2 cellular contexts compared by ENCODE assay signal in the genomic region with DNA sequence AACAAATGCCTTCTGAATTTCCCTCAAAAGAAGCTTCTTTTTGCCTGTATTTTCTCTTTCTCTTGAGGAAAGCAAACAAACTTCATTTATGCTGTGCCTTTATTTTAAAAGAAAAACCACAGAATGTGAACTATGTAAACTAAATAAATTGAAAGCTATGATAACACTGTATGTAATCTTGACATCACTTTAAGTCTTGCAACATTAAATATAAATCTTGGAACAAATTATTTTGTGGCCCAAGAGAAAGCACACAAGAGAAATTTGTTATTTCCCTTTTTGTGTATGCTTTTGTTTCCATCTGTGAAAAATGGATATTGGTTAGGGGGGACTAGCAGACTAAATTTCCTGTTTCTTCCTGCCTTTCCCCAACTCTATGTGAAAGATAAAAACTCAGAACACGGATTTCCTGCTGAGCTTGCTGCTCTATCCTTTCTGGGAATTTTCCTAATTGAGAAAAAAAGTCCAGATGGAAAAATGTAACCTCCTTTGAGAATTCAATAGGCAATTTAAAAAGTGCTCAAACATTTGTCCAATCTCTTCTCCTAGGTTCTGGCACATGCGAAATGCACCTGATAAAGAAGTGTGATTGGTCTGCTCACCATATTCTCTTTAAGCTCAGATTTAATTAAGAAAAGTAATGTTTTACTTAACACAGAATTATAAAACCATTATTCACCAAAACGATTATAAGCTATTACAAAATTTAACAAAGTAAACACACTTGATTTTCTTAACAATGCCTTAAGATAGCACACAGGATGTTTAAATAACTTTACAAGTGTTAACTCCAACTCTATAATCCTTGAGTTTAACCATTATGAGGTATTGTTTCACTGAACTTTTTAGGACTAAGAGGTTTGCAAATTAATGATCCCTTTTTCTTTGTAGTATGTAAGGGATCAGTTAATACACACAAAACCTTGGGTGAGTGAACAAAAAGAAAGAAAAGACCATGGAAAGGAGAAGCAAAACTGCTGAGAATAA.
TF ChIP-seq lines count a peak whose summit lies in the region.

No MANE protein-coding gene starts in this region.

TF ChIP-seq in liver, 16 proteins besides CTCF, POLR2A, EP300 and RAD21:
- TF ChIP-seq, protein P1, sequence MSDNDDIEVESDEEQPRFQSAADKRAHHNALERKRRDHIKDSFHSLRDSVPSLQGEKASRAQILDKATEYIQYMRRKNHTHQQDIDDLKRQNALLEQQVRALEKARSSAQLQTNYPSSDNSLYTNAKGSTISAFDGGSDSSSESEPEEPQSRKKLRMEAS (IDR thresholded peaks at IDR 0.05): no peak
- TF ChIP-seq, protein P2, sequence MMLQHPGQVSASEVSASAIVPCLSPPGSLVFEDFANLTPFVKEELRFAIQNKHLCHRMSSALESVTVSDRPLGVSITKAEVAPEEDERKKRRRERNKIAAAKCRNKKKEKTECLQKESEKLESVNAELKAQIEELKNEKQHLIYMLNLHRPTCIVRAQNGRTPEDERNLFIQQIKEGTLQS (IDR thresholded peaks at IDR 0.05): no peak
- peak; percentile 55 for TF ChIP-seq NR2F2 (IDR thresholded peaks at IDR 0.05)
- TF ChIP-seq JUND (IDR thresholded peaks at IDR 0.05): no peak
- peak; percentile 14 for TF ChIP-seq SP1 (IDR thresholded peaks at IDR 0.05)

TF ChIP-seq in HepG2, 621 proteins besides CTCF, POLR2A, EP300 and RAD21:
- TF ChIP-seq, protein P3, sequence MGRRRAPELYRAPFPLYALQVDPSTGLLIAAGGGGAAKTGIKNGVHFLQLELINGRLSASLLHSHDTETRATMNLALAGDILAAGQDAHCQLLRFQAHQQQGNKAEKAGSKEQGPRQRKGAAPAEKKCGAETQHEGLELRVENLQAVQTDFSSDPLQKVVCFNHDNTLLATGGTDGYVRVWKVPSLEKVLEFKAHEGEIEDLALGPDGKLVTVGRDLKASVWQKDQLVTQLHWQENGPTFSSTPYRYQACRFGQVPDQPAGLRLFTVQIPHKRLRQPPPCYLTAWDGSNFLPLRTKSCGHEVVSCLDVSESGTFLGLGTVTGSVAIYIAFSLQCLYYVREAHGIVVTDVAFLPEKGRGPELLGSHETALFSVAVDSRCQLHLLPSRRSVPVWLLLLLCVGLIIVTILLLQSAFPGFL (CRISPR knock-in tag; IDR thresholded peaks at IDR 0.05): no peak
- no peak for TF ChIP-seq MAFG (CRISPR knock-in tag; IDR thresholded peaks at IDR 0.05)
- TF ChIP-seq, protein P4, sequence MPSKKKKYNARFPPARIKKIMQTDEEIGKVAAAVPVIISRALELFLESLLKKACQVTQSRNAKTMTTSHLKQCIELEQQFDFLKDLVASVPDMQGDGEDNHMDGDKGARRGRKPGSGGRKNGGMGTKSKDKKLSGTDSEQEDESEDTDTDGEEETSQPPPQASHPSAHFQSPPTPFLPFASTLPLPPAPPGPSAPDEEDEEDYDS (CRISPR knock-in tag; IDR thresholded peaks at IDR 0.05): no peak
- no peak for TF ChIP-seq REL (CRISPR knock-in tag; conservative IDR thresholded peaks at IDR 0.05)
- TF ChIP-seq ZNF136 (CRISPR knock-in tag; IDR thresholded peaks at IDR 0.05; ENCODE audit: low read depth): no peak
- TF ChIP-seq HMG20B (CRISPR knock-in tag; conservative IDR thresholded peaks at IDR 0.05): no peak
- no peak for TF ChIP-seq DNMT3B (CRISPR knock-in tag; conservative IDR thresholded peaks at IDR 0.05)
- no peak for TF ChIP-seq ZNF577 (CRISPR knock-in tag; IDR thresholded peaks at IDR 0.05; ENCODE audit: borderline replicate concordance, low read depth)
- no peak for TF ChIP-seq SIN3A (IDR thresholded peaks at IDR 0.05; ENCODE audit: borderline replicate concordance, low read depth, low read length)
- TF ChIP-seq GABPB1 (CRISPR knock-in tag; IDR thresholded peaks at IDR 0.05): no peak
- TF ChIP-seq PHF5A (CRISPR knock-in tag; IDR thresholded peaks at IDR 0.05; ENCODE audit: low read depth, unreplicated experiment): no peak
- no peak for TF ChIP-seq MEIS2 (CRISPR knock-in tag; IDR thresholded peaks at IDR 0.05)
- TF ChIP-seq, protein P5, sequence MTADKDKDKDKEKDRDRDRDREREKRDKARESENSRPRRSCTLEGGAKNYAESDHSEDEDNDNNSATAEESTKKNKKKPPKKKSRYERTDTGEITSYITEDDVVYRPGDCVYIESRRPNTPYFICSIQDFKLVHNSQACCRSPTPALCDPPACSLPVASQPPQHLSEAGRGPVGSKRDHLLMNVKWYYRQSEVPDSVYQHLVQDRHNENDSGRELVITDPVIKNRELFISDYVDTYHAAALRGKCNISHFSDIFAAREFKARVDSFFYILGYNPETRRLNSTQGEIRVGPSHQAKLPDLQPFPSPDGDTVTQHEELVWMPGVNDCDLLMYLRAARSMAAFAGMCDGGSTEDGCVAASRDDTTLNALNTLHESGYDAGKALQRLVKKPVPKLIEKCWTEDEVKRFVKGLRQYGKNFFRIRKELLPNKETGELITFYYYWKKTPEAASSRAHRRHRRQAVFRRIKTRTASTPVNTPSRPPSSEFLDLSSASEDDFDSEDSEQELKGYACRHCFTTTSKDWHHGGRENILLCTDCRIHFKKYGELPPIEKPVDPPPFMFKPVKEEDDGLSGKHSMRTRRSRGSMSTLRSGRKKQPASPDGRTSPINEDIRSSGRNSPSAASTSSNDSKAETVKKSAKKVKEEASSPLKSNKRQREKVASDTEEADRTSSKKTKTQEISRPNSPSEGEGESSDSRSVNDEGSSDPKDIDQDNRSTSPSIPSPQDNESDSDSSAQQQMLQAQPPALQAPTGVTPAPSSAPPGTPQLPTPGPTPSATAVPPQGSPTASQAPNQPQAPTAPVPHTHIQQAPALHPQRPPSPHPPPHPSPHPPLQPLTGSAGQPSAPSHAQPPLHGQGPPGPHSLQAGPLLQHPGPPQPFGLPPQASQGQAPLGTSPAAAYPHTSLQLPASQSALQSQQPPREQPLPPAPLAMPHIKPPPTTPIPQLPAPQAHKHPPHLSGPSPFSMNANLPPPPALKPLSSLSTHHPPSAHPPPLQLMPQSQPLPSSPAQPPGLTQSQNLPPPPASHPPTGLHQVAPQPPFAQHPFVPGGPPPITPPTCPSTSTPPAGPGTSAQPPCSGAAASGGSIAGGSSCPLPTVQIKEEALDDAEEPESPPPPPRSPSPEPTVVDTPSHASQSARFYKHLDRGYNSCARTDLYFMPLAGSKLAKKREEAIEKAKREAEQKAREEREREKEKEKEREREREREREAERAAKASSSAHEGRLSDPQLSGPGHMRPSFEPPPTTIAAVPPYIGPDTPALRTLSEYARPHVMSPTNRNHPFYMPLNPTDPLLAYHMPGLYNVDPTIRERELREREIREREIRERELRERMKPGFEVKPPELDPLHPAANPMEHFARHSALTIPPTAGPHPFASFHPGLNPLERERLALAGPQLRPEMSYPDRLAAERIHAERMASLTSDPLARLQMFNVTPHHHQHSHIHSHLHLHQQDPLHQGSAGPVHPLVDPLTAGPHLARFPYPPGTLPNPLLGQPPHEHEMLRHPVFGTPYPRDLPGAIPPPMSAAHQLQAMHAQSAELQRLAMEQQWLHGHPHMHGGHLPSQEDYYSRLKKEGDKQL (CRISPR knock-in tag; IDR thresholded peaks at IDR 0.05; ENCODE audit: low read depth): no peak
- no peak for TF ChIP-seq ZNF331 (CRISPR knock-in tag; IDR thresholded peaks at IDR 0.05)
